ENCODE assay signal across 8 cellular contexts in the genomic region with DNA sequence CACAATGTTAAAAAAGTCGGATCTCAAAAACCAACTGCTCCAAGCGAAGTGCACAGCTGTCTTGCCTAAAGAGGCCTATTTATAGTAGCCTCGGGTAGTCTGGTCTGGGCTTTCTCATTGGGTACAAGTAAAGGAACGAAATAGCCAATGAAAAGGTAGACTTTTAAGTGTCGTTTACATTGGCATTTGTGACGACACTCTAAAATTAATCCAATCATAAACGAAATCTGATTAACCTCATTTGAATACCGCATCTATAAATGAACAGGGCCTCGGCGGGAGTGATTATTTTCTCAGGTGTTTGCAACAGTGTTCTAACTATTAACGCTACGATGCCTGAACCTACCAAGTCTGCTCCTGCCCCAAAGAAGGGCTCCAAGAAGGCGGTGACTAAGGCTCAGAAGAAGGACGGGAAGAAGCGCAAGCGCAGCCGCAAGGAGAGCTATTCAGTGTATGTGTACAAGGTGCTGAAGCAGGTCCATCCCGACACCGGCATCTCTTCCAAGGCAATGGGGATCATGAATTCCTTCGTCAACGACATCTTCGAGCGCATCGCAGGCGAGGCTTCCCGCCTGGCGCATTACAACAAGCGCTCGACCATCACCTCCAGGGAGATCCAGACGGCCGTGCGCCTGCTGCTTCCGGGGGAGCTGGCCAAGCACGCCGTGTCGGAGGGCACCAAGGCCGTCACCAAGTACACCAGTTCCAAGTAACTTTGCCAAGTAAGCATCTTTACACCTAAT.
DNase-seq lines count a peak whose midpoint lies in the region; ATAC-seq, FAIRE-seq and TF ChIP-seq lines count a peak whose summit lies in the region.

No MANE protein-coding gene starts in this region.

- H3K27me3 ChIP-seq in BLaER1 treated with 17β-estradiol and CSF1 and Interleukin-3, amounts not matched to agents 10 nM and 100 nM: no peaks in the 10 kb centered on the region
- H3K27me3 ChIP-seq in HepG2 (ENCODE audit: control insufficient read depth in 1 of 2, insufficient read depth in 2 of 2, low read length in 2 of 2): no peaks in the 10 kb centered on the region; a peak in 1 of 5 replicates

- peak overlapping the region; percentile 85 to 96 (median 91) for H3K4me2 ChIP-seq in BLaER1 treated with 17β-estradiol and CSF1 and Interleukin-3, amounts not matched to agents 10 nM and 100 nM
- H3K4me2 ChIP-seq in HepG2 (ENCODE audit: low read depth, low read length): peak overlapping the region; percentile 88

- peaks cover 0 to 8% (median under 1%) of the 10 kb centered on the region in 11 experiments; a peak in 13 of 22 replicates for H3K36me3 ChIP-seq in BLaER1 treated with 17β-estradiol and CSF1 and Interleukin-3, amounts not matched to agents 10 nM and 100 nM
- H3K36me3 ChIP-seq in HepG2 (replicated peaks in 1 of 2; ENCODE audit: control insufficient read depth in 1 of 2, insufficient read depth in 2 of 2, low read length in 2 of 2): no peaks in the 10 kb centered on the region

- under 1% methylated on average over 37 of the region's 37 CpGs for WGBS in HepG2 (ENCODE audit: low lambda C conversion rate)

- DNase-seq in NCI-H748 (lab: John Stamatoyannopoulos, UW; ENCODE audit: unreplicated experiment) (peak; percentile 100), dermis microvascular lymphatic vessel endothelial cell (ENCODE audit: low read depth in 2 of 2) (peak; percentile 97 to 98), HepG2 (ENCODE audit: low spot score) (peak; percentile 100)
- DNase-seq in activated CD4-positive, alpha-beta T cell treated with anti-CD3 and anti-CD28 coated beads, Interleukin-2, amount 50 U/mL, for 24 hours (ENCODE audit: low read depth in 1 of 2, low spot score in 1 of 2): peak; percentile 61 to 86
- peak; percentile 71 to 78 for DNase-seq in stimulated activated CD4-positive, alpha-beta T cell treated with anti-CD3 and anti-CD28 coated beads, Interleukin-2, amount 100 ng/mL, for 48 hours

- peak; percentile 81 for FAIRE-seq in HepG2 (lab: Jason Lieb, UNC)

- H2AFZ ChIP-seq in HepG2 (ENCODE audit: low read length): no peak overlapping the region

- no TSS peak for BruUV-seq in HepG2 (replicated peaks; lab: Mats Ljungman, UMichigan)

- no peak for TF ChIP-seq RAD21 in HepG2 (CRISPR knock-in tag; IDR thresholded peaks at IDR 0.05)

- TF ChIP-seq CTCF in HepG2 (CRISPR knock-in tag; IDR thresholded peaks at IDR 0.05): no peak

- TF ChIP-seq POLR2A in HepG2 (IDR thresholded peaks at IDR 0.05; ENCODE audit: insufficient read depth in 1 of 2, low read depth in 2 of 2, low read length in 2 of 2): peak; percentile 91 to 93

- H4K20me1 ChIP-seq in BLaER1 treated with 17β-estradiol and CSF1 and Interleukin-3, amounts not matched to agents 10 nM and 100 nM: peaks cover 13 to 64% (median 33%) of the 10 kb centered on the region in 11 experiments; a peak in 18 of 22 replicates
- H4K20me1 ChIP-seq in HepG2 (ENCODE audit: insufficient read depth, low read length): peaks cover 19% of the 10 kb centered on the region; the same call in 1 of the 2 replicates

- peak overlapping the region; percentile 90 to 99 (median 95) for H3K9ac ChIP-seq in BLaER1 treated with 17β-estradiol and CSF1 and Interleukin-3, amounts not matched to agents 10 nM and 100 nM
- H3K9ac ChIP-seq in HepG2 (ENCODE audit: insufficient read depth, low read depth, low read length): peak overlapping the region; percentile 93

- H3K79me2 ChIP-seq in HepG2 (ENCODE audit: insufficient read depth, low read length): peaks cover 7% of the 10 kb centered on the region

- intact Hi-C loops in HepG2 (cut with micrococcal nuclease; ENCODE audit: unreplicated experiment): loop anchor here (1.0 to 2.0 kb wide), 7 partner anchors 17 to 131 kb away; a partner anchor contains a TSS

- in situ Hi-C loops in HepG2 (cut with HindIII; ENCODE audit: extremely low pct_ligation_motif_present, low pct_unique_long_range_greater_than_20kb): loop anchor here (5.0 kb wide), 1 partner anchor 36 kb away; a partner anchor contains a TSS

- H3K27ac ChIP-seq in BLaER1 treated with 17β-estradiol and CSF1 and Interleukin-3, amounts not matched to agents 10 nM and 100 nM: peak overlapping the region; percentile 91 to 98 (median 93); a peak in 21 of 22 replicates
- H3K27ac ChIP-seq in HepG2 (ENCODE audit: extremely low read length, insufficient read depth, low read length): peak overlapping the region; percentile 95

- POLR2A ChIA-PET in HepG2 (lab: Yijun Ruan, JAX): interaction anchor here (1.0 to 7.2 kb wide), 34 partner anchors 9 to 1735 kb away, joined by 3 to 621 read pairs (median 6); a partner anchor contains a TSS

- CTCF ChIA-PET in HepG2 (lab: Yijun Ruan, JAX; ENCODE audit: low intra/inter-chr PET ratio, low total read pairs): no interaction called here

- ATAC-seq in GM19351 (IDR thresholded peaks at IDR 0.05; ENCODE audit: unreplicated experiment): peak; percentile 55
- peak; percentile 66 for ATAC-seq in HG03520 (IDR thresholded peaks at IDR 0.05; ENCODE audit: unreplicated experiment)
- peak; percentile 75 for ATAC-seq in HepG2

- peak overlapping the region; percentile 74 to 87 (median 78) for H3K4me3 ChIP-seq in BLaER1 treated with 17β-estradiol and CSF1 and Interleukin-3, amounts not matched to agents 10 nM and 100 nM
- H3K4me3 ChIP-seq in HepG2 (replicated peaks in 1 of 3; ENCODE audit: insufficient read depth in 1 of 3, low read depth in 2 of 3, low read length in 3 of 3): peak overlapping the region; percentile 94 to 96 (median 95)

- TF ChIP-seq EP300 in HepG2 (IDR thresholded peaks at IDR 0.05; ENCODE audit: low read depth in 2 of 2, low read length in 2 of 2): peak in 1 of 2 experiments; percentile 51; a peak in 1 of 4 replicates
- TF ChIP-seq EP300 in HepG2 (CRISPR knock-in tag; IDR thresholded peaks at IDR 0.05; ENCODE audit: borderline replicate concordance): 0 out of 2 replicates have a peak, but pooled peaks have one; percentile 19

- no peaks in the 10 kb centered on the region for H3K9me3 ChIP-seq in BLaER1 treated with 17β-estradiol and CSF1 and Interleukin-3, amounts not matched to agents 10 nM and 100 nM (replicated peaks in 1 of 11)
- no peaks in the 10 kb centered on the region for H3K9me3 ChIP-seq in HepG2 (ENCODE audit: low read length)

- H3K4me1 ChIP-seq in BLaER1 treated with 17β-estradiol and CSF1 and Interleukin-3, amounts not matched to agents 10 nM and 100 nM: peaks cover 26 to 47% (median 34%) of the 10 kb centered on the region in 10 experiments
- peaks cover 23% of the 10 kb centered on the region for H3K4me1 ChIP-seq in HepG2 (ENCODE audit: insufficient read depth, low read length)

TF ChIP-seq in HepG2, 621 proteins besides CTCF, POLR2A, EP300 and RAD21 (continues in another document):
- peak; percentile 97; the same call in 1 of the 2 replicates for TF ChIP-seq ZC3H4 (CRISPR knock-in tag; IDR thresholded peaks at IDR 0.05; ENCODE audit: borderline replicate concordance)
- peak; percentile 89; the same call in 1 of the 2 replicates for TF ChIP-seq NR0B2 (CRISPR knock-in tag; IDR thresholded peaks at IDR 0.05)
- TF ChIP-seq ZNF562 (CRISPR knock-in tag; IDR thresholded peaks at IDR 0.05; ENCODE audit: borderline replicate concordance): no peak
- TF ChIP-seq RXRA (CRISPR knock-in tag; IDR thresholded peaks at IDR 0.05): peak; percentile 83
- TF ChIP-seq ARID4A (CRISPR knock-in tag; IDR thresholded peaks at IDR 0.05; ENCODE audit: borderline replicate concordance): peak; percentile 87; the same call in 1 of the 2 replicates
- TF ChIP-seq, protein P1, sequence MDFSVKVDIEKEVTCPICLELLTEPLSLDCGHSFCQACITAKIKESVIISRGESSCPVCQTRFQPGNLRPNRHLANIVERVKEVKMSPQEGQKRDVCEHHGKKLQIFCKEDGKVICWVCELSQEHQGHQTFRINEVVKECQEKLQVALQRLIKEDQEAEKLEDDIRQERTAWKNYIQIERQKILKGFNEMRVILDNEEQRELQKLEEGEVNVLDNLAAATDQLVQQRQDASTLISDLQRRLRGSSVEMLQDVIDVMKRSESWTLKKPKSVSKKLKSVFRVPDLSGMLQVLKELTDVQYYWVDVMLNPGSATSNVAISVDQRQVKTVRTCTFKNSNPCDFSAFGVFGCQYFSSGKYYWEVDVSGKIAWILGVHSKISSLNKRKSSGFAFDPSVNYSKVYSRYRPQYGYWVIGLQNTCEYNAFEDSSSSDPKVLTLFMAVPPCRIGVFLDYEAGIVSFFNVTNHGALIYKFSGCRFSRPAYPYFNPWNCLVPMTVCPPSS (IDR thresholded peaks at IDR 0.05): no peak
- TF ChIP-seq ZNF547 (CRISPR knock-in tag; IDR thresholded peaks at IDR 0.05): peak; percentile 76

Comparison
In these comparisons a context has a peak if more than half of its experiments do, and no peak if none do; other contexts are left out.
1. Peak in every context shown above with its lines: DNase-seq, ATAC-seq, H3K4me3 ChIP-seq and H3K27ac ChIP-seq.